Comparison of ENCODE assay signal across 17 cellular contexts in the genomic region with DNA sequence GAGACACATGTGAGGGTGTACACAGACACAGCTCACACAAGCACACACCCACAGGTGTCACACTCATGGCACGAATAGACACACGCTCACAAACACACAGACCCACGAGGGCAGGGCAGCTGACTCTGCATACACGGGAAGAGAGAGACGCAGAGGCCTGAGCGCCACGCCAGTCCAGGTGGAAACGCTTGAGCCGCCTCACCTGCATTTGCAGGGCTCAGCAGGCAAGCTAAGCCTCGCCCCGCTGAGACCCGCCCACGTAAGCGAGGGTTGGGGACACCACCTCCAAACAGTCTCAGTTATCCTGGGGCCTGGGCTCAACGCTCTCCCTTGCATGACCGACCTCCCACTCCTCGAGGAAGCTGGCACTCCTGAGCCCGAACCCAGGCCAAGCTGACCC.
DNase-seq lines count a peak whose midpoint lies in the region; ATAC-seq, FAIRE-seq and TF ChIP-seq lines count a peak whose summit lies in the region.
"Had no signal": no experiment of that assay in that cellular context is flagged by ENCODE, and none has a peak within 500 bp of the region (broad histone marks: within the 10 kb centered on the region; RNA-seq: fewer than 3 reads in every experiment).

No MANE protein-coding gene starts in this region.

- WGBS in H1 (ENCODE audit: extremely low coverage in 1 of 2, insufficient coverage in 1 of 2, insufficient read length in 1 of 2, insufficient replicate concordance in 2 of 2, low coverage in 1 of 2, low lambda C conversion rate in 2 of 2, missing lambda C conversion rate in 1 of 2), 2 experiments: 53% methylated on average over 15 of the region's 18 CpGs; no CpG with 5 or more reads in 1 of the 2 experiments
- WGBS in sigmoid colon, 2 donors: 65 to 82% methylated on average over 18 of the region's 18 CpGs

- H3K23ac ChIP-seq in H1 (ENCODE audit: insufficient read length): no peak overlapping the region

- peak overlapping the region; percentile 100 for H2BK15ac ChIP-seq in H1 (ENCODE audit: low read length)

- no peaks in the 10 kb centered on the region for H3K36me3 ChIP-seq in H7 (replicated peaks; ENCODE audit: control insufficient read depth, insufficient read depth, low read length)
- H3K36me3 ChIP-seq in PC-3 (ENCODE audit: low read depth, low read length): no peaks in the 10 kb centered on the region
- H3K36me3 ChIP-seq in H1 (ENCODE audit: control insufficient read depth in 2 of 4, insufficient read depth in 4 of 4, low read length in 3 of 4): no peaks in the 10 kb centered on the region
- H3K36me3 ChIP-seq in sigmoid colon: no peaks in the 10 kb centered on the region
- H3K36me3 ChIP-seq: Peyer's patch, upper lobe of left lung had no signal

- POLR2A ChIA-PET in PC-3 (lab: Charles Lee; ENCODE audit: unreplicated experiment) (no interaction called here), H1 (lab: Charles Lee; ENCODE audit: partially characterized antibody) (interaction anchor here (1.5 to 2.0 kb wide), 2 partner anchors 17 to 75 kb away, joined by 5 to 6 read pairs; no protein-coding TSS in a partner anchor)

- DNase-seq in H7 (peak; percentile 63), PC-3 (no peak), H1 (ENCODE audit: low read depth in 1 of 2, low spot score in 2 of 2) (no peak), sigmoid colon (no peak), H4 (ENCODE audit: low spot score) (no peak), T-helper 9 cell (no peak)
- DNase-seq: activated CD8-positive, alpha-beta memory T cell treated with anti-CD3 and anti-CD28 coated beads for 24 hours; activated T-cell treated with anti-CD3 and anti-CD28 coated beads, Interleukin-2, amount 50 U/mL, for 48 hours; SK-N-SH; small intestine; stimulated activated CD4-positive, alpha-beta T cell treated with anti-CD3 and anti-CD28 coated beads, Interleukin-2, amount 100 ng/mL, for 48 hours; stimulated activated naive CD8-positive, alpha-beta T cell treated with anti-CD3 and anti-CD28 coated beads, Interleukin-15, amount 100 ng/mL, for 72 hours had no signal

- peak overlapping the region; percentile 82; the same call in 1 of the 2 replicates for H3K18ac ChIP-seq in H1 (ENCODE audit: extremely low read depth, low read length)

- no peaks in the 10 kb centered on the region for H3K79me2 ChIP-seq in PC-3 (ENCODE audit: low read length)
- H3K79me2 ChIP-seq in H1 (ENCODE audit: control insufficient read depth in 1 of 2, insufficient read depth in 2 of 2, low read length in 2 of 2): no peaks in the 10 kb centered on the region

- no peaks in the 10 kb centered on the region; the same call in 1 of the 2 replicates for H3K79me1 ChIP-seq in H1 (ENCODE audit: low read depth, low read length)

- no peaks in the 10 kb centered on the region for H3F3A ChIP-seq in PC-3 (ENCODE audit: low read length, unreplicated experiment)

- TF ChIP-seq CTCF in PC-3 (conservative IDR thresholded peaks at IDR 0.05; ENCODE audit: low read depth, low read length): no peak
- no peak for TF ChIP-seq CTCF in H1 (IDR thresholded peaks at IDR 0.05; ENCODE audit: control extremely low read depth in 1 of 3, insufficient read depth in 1 of 3, low read depth in 1 of 3, low read length in 3 of 3)
- no peak for TF ChIP-seq CTCF in sigmoid colon (IDR thresholded peaks at IDR 0.05)

- H3K9ac ChIP-seq in PC-3 (ENCODE audit: low read length) (no peak overlapping the region), H1 (replicated peaks in 1 of 4; ENCODE audit: extremely low read depth in 1 of 4, low read depth in 3 of 4, low read length in 3 of 4) (no peak overlapping the region)
- H3K9ac ChIP-seq: SK-N-SH had no signal

- no peak overlapping the region for H3K56ac ChIP-seq in H1 (replicated peaks; ENCODE audit: insufficient read length, low read depth, low read length)

- H3K27me3 ChIP-seq in H7 (ENCODE audit: control insufficient read depth, insufficient read depth, low read length): no peaks in the 10 kb centered on the region
- no peaks in the 10 kb centered on the region for H3K27me3 ChIP-seq in PC-3 (ENCODE audit: low read length)
- no peaks in the 10 kb centered on the region; a peak in 2 of 7 replicates for H3K27me3 ChIP-seq in H1 (replicated peaks in 1 of 4; ENCODE audit: control insufficient read depth in 3 of 4, extremely low read depth in 1 of 4, insufficient read depth in 3 of 4, low read length in 3 of 4)
- H3K27me3 ChIP-seq in sigmoid colon: no peaks in the 10 kb centered on the region
- H3K27me3 ChIP-seq: Peyer's patch, upper lobe of left lung had no signal

- H2BK5ac ChIP-seq in H1 (ENCODE audit: low read depth, low read length): 0 out of 2 replicates have a peak overlapping the region, but pooled peaks have one; percentile 60

- H4K5ac ChIP-seq in H1 (ENCODE audit: insufficient read length, low read depth, low read length): no peak overlapping the region

- no peak overlapping the region for H2BK20ac ChIP-seq in H1 (ENCODE audit: low read length)

- TF ChIP-seq RAD21 in H1 (IDR thresholded peaks at IDR 0.05 in 1 of 2, conservative IDR thresholded peaks at IDR 0.05 in 1 of 2; ENCODE audit: low read depth in 2 of 2, low read length in 2 of 2): no peak

- H4K20me1 ChIP-seq in PC-3 (ENCODE audit: low read length): no peaks in the 10 kb centered on the region
- no peaks in the 10 kb centered on the region for H4K20me1 ChIP-seq in H1 (replicated peaks in 1 of 2; ENCODE audit: control insufficient read depth in 1 of 2, insufficient read depth in 2 of 2, low read length in 2 of 2)

- H2AFZ ChIP-seq in PC-3 (ENCODE audit: low read length): no peak overlapping the region
- H2AFZ ChIP-seq in H1 (ENCODE audit: low read length): peak overlapping the region; percentile 60; the same call in 1 of the 2 replicates

- no peaks in the 10 kb centered on the region for H3K9me2 ChIP-seq in PC-3 (replicated peaks; ENCODE audit: low read length)
- H3K9me2 ChIP-seq: SK-N-SH had no signal

- H3K27ac ChIP-seq in PC-3 (ENCODE audit: low read length) (no peak overlapping the region), H1 (ENCODE audit: low read depth, low read length) (no peak overlapping the region), sigmoid colon (peak overlapping the region; percentile 66 to 78 (median 73))

- no peak for TF ChIP-seq EP300 in H1 (IDR thresholded peaks at IDR 0.05; ENCODE audit: borderline replicate concordance in 1 of 2, low read depth in 2 of 2, low read length in 2 of 2)
- no peak for TF ChIP-seq EP300 in sigmoid colon (IDR thresholded peaks at IDR 0.05)

- ATAC-seq in PC-3 (no peak), HG03571 (IDR thresholded peaks at IDR 0.05; ENCODE audit: unreplicated experiment) (no peak)
- ATAC-seq: activated CD4-positive, CD25-positive, alpha-beta regulatory T cell treated with anti-CD3 and anti-CD28 coated beads, Interleukin-2, amount 50 U/mL, for 24 hours; stimulated activated naive CD8-positive, alpha-beta T cell treated with anti-CD3 and anti-CD28 coated beads, Interleukin-15, amount 100 ng/mL, for 72 hours had no signal

- H2AK5ac ChIP-seq in H1 (ENCODE audit: low read depth, low read length): 0 out of 2 replicates have a peak overlapping the region, but pooled peaks have one; percentile 33

- TF ChIP-seq POLR2A in H1 (IDR thresholded peaks at IDR 0.05; ENCODE audit: control extremely low read depth in 1 of 2, low read depth in 2 of 2, low read length in 2 of 2) (no peak), sigmoid colon (IDR thresholded peaks at IDR 0.05) (no peak)

- H2BK12ac ChIP-seq in H1 (ENCODE audit: low read depth, low read length): peak overlapping the region; percentile 92; the same call in 1 of the 2 replicates

- no peak overlapping the region for H4K8ac ChIP-seq in H1 (ENCODE audit: extremely low read depth, insufficient read depth, low read length)

- H2BK120ac ChIP-seq in H1 (replicated peaks; ENCODE audit: low read depth, low read length): no peak overlapping the region

- H3K4me1 ChIP-seq in PC-3 (ENCODE audit: insufficient read depth, low read length): peaks cover 19% of the 10 kb centered on the region
- H3K4me1 ChIP-seq in H1 (replicated peaks in 1 of 4; ENCODE audit: control insufficient read depth in 3 of 4, insufficient read depth in 4 of 4, low read length in 3 of 4): peaks cover 0 to 11% (median 4%) of the 10 kb centered on the region in 4 experiments; a peak in 3 of 7 replicates
- H3K4me1 ChIP-seq in sigmoid colon: peaks cover 0 to 38% (median 38%) of the 10 kb centered on the region in 4 donors

- H3K4me3 ChIP-seq in H7 (ENCODE audit: insufficient read depth, low read depth, low read length): no peak overlapping the region
- H3K4me3 ChIP-seq in PC-3 (ENCODE audit: low read length): no peak overlapping the region
- H3K4me3 ChIP-seq in H1 (ENCODE audit: extremely low read depth in 1 of 4, insufficient read depth in 2 of 4, low read depth in 3 of 4, low read length in 4 of 4): no peak overlapping the region
- H3K4me3 ChIP-seq in sigmoid colon: no peak overlapping the region
- H3K4me3 ChIP-seq: Peyer's patch, upper lobe of left lung had no signal

- H4K91ac ChIP-seq in H1 (replicated peaks; ENCODE audit: insufficient read length, low read length): no peak overlapping the region

- H3K9me3 ChIP-seq in PC-3 (ENCODE audit: low read length): no peaks in the 10 kb centered on the region
- peaks cover 0 to 5% of the 10 kb centered on the region in 2 experiments; a peak in 1 of 4 replicates for H3K9me3 ChIP-seq in H1 (ENCODE audit: insufficient read depth in 2 of 2, low read depth in 1 of 2, low read length in 1 of 2)
- H3K9me3 ChIP-seq in sigmoid colon: no peaks in the 10 kb centered on the region
- H3K9me3 ChIP-seq: Peyer's patch, SK-N-SH, upper lobe of left lung had no signal

- CTCF ChIA-PET in PC-3 (lab: Charles Lee): no interaction called here
- CTCF ChIA-PET in H1 (lab: Charles Lee; ENCODE audit: partially characterized antibody): interaction anchor here (0.6 to 2.0 kb wide), 5 partner anchors 10 to 368 kb away, joined by 3 to 8 read pairs (median 3); no protein-coding TSS in a partner anchor

- peak overlapping the region; percentile 74 for H3K4me2 ChIP-seq in PC-3 (ENCODE audit: low read length)
- no peak overlapping the region; a peak in 1 of 4 replicates for H3K4me2 ChIP-seq in H1 (ENCODE audit: insufficient read depth in 1 of 2, low read depth in 2 of 2, low read length in 2 of 2)
- H3K4me2 ChIP-seq: SK-N-SH had no signal

- no TSS peak for BruUV-seq in PC-3 (replicated peaks; lab: Mats Ljungman, UMichigan)

- no peak overlapping the region for H3K4ac ChIP-seq in H1 (replicated peaks; ENCODE audit: insufficient read length, low read depth, low read length)

- intact Hi-C loops in PC-3 (cut with micrococcal nuclease) (no loop called here), sigmoid colon (cut with DNase I) (loop anchor here (2.0 to 10.0 kb wide), 4 partner anchors 38 to 340 kb away; no protein-coding TSS in a partner anchor)

- H3K23me2 ChIP-seq in H1 (ENCODE audit: low read depth, low read length): no peaks in the 10 kb centered on the region; the same call in 1 of the 2 replicates

- H3K14ac ChIP-seq in H1 (ENCODE audit: insufficient read length): no peak overlapping the region

- FAIRE-seq in H1 (lab: Jason Lieb, UNC): no peak
- FAIRE-seq: GM12891, small intestine had no signal

Comparison
In these comparisons a context has a peak if more than half of its experiments do, and no peak if none do; other contexts are left out.
1. H3K27ac ChIP-seq: peak in sigmoid colon (4 of 4); none in PC-3 (single experiment) and H1 (single experiment).